ENCODE assay signal across 8 cellular contexts in genomic region chr13:113862766-113863510, GRCh38. TPM values are rescaled to one million over a fixed set of nuclear protein-coding genes. Genes with fewer than 3 reads are reported as not detected.
DNase-seq lines count a peak whose midpoint lies in the region; ATAC-seq and TF ChIP-seq lines count a peak whose summit lies in the region.

No MANE protein-coding gene starts in this region.

- DNase-seq in EL (peak; percentile 40), glutamatergic neuron (peak; percentile 54), neuronal stem cell (ENCODE audit: low spot score) (no peak)
- DNase-seq in activated naive CD4-positive, alpha-beta T cell treated with anti-CD3 and anti-CD28 coated beads, Interleukin-2, amount 10 ng/mL, durations not matched to agents 7 days and 5 days = peak; percentile 48

- no peak overlapping the region for H3K27ac ChIP-seq in neuronal stem cell (replicated peaks; ENCODE audit: low read length)

- peak overlapping the region; percentile 97 for H2AFZ ChIP-seq in neuronal stem cell (ENCODE audit: low read length)

- ATAC-seq in HG03045 (IDR thresholded peaks at IDR 0.05; ENCODE audit: unreplicated experiment) = peak; percentile 53
- no peak for ATAC-seq in GM19351 (IDR thresholded peaks at IDR 0.05; ENCODE audit: unreplicated experiment)
- no peak for ATAC-seq in GM21717 (IDR thresholded peaks at IDR 0.05; ENCODE audit: unreplicated experiment)
- ATAC-seq in HG03039 (IDR thresholded peaks at IDR 0.05; ENCODE audit: unreplicated experiment) = no peak

- H3K79me1 ChIP-seq in neuronal stem cell (ENCODE audit: low read depth, low read length) = peaks cover 9% of the 10 kb centered on the region

- H2BK12ac ChIP-seq in neuronal stem cell (ENCODE audit: low read length) = no peak overlapping the region

- peak overlapping the region; percentile 68 for H3K4me3 Mint-ChIP-seq in activated naive CD4-positive, alpha-beta T cell treated with anti-CD3 and anti-CD28 coated beads, Interleukin-2, amount 10 ng/mL, durations not matched to agents 7 days and 5 days
- H3K4me3 Mint-ChIP-seq in glutamatergic neuron (ENCODE audit: unreplicated experiment) = peak overlapping the region; percentile 91

- peak overlapping the region; percentile 30 for H2BK5ac ChIP-seq in neuronal stem cell (ENCODE audit: low read length)

- no peak overlapping the region for H3K23ac ChIP-seq in neuronal stem cell (ENCODE audit: low read depth, low read length, poor library complexity)

- H3K36me3 ChIP-seq in neuronal stem cell (replicated peaks in 1 of 2; ENCODE audit: control insufficient read depth in 2 of 2, insufficient read depth in 2 of 2, low read length in 2 of 2) = peaks cover 0 to 4% of the 10 kb centered on the region in 2 donors

- no peaks in the 10 kb centered on the region for H3K9me3 ChIP-seq in neuronal stem cell (replicated peaks in 1 of 2; ENCODE audit: control insufficient read depth in 2 of 2, insufficient read depth in 1 of 2, low read depth in 1 of 2, low read length in 2 of 2)

- peaks cover 14% of the 10 kb centered on the region for H3K9me3 Mint-ChIP-seq in activated naive CD4-positive, alpha-beta T cell treated with anti-CD3 and anti-CD28 coated beads, Interleukin-2, amount 10 ng/mL, durations not matched to agents 7 days and 5 days
- H3K9me3 Mint-ChIP-seq in glutamatergic neuron (ENCODE audit: unreplicated experiment) = peaks cover 23% of the 10 kb centered on the region

- H3K36me3 Mint-ChIP-seq in activated naive CD4-positive, alpha-beta T cell treated with anti-CD3 and anti-CD28 coated beads, Interleukin-2, amount 10 ng/mL, durations not matched to agents 7 days and 5 days = peaks cover 3% of the 10 kb centered on the region
- H3K36me3 Mint-ChIP-seq in glutamatergic neuron (ENCODE audit: unreplicated experiment) = peaks cover 4% of the 10 kb centered on the region

- peak overlapping the region; percentile 72 for H2AK5ac ChIP-seq in neuronal stem cell (ENCODE audit: low read depth, low read length)

- H2BK15ac ChIP-seq in neuronal stem cell (ENCODE audit: low read length) = peak overlapping the region; percentile 82

- H3K18ac ChIP-seq in neuronal stem cell (ENCODE audit: low read length) = peak overlapping the region; percentile 96

- H3K9ac ChIP-seq in neuronal stem cell (ENCODE audit: low read depth, low read length, poor library complexity) = peak overlapping the region; percentile 95

- H3K4me3 ChIP-seq in neuronal stem cell (ENCODE audit: low read length in 2 of 2) = peak overlapping the region; percentile 46 to 85

- no peak for TF ChIP-seq CTCF in glutamatergic neuron (IDR thresholded peaks at IDR 0.05; ENCODE audit: partially characterized antibody, unreplicated experiment)

- CTCF ChIA-PET in activated naive CD4-positive, alpha-beta T cell treated with anti-CD3 and anti-CD28 coated beads, Interleukin-2, amount 10 ng/mL, durations not matched to agents 7 days and 5 days (lab: Charles Lee) = no interaction called here

- H4K91ac ChIP-seq in neuronal stem cell (ENCODE audit: low read depth, low read length, poor library complexity) = no peak overlapping the region

- peak overlapping the region; percentile 90 for H3K4me2 ChIP-seq in neuronal stem cell (ENCODE audit: insufficient read depth, low read length, poor library complexity, severe bottlenecking)

- no peak overlapping the region for H4K8ac ChIP-seq in neuronal stem cell (ENCODE audit: low read depth, low read length)

- peaks cover 20% of the 10 kb centered on the region for H3K4me1 Mint-ChIP-seq in activated naive CD4-positive, alpha-beta T cell treated with anti-CD3 and anti-CD28 coated beads, Interleukin-2, amount 10 ng/mL, durations not matched to agents 7 days and 5 days
- H3K4me1 Mint-ChIP-seq in glutamatergic neuron (ENCODE audit: low read depth, unreplicated experiment) = peaks cover 12% of the 10 kb centered on the region

- peaks cover 20 to 42% of the 10 kb centered on the region in 2 donors for H3K4me1 ChIP-seq in neuronal stem cell (ENCODE audit: control insufficient read depth in 2 of 2, insufficient read depth in 1 of 2, low read depth in 1 of 2, low read length in 2 of 2)

- H3K14ac ChIP-seq in neuronal stem cell (ENCODE audit: low read length) = peak overlapping the region; percentile 97

- H2BK120ac ChIP-seq in neuronal stem cell (ENCODE audit: low read depth, low read length) = no peak overlapping the region

- no CpG with 5 or more reads among the region's 69 CpGs for WGBS in neuronal stem cell (ENCODE audit: extremely low coverage in 2 of 2, insufficient read length in 2 of 2, insufficient replicate concordance in 1 of 2), 2 donors

- H3K27ac Mint-ChIP-seq in activated naive CD4-positive, alpha-beta T cell treated with anti-CD3 and anti-CD28 coated beads, Interleukin-2, amount 10 ng/mL, durations not matched to agents 7 days and 5 days = no peak overlapping the region
- H3K27ac Mint-ChIP-seq in glutamatergic neuron (ENCODE audit: unreplicated experiment) = peak overlapping the region; percentile 72

- peaks cover 66% of the 10 kb centered on the region for H3K27me3 Mint-ChIP-seq in activated naive CD4-positive, alpha-beta T cell treated with anti-CD3 and anti-CD28 coated beads, Interleukin-2, amount 10 ng/mL, durations not matched to agents 7 days and 5 days
- H3K27me3 Mint-ChIP-seq in glutamatergic neuron (ENCODE audit: unreplicated experiment) = peaks cover 14% of the 10 kb centered on the region

- no peak overlapping the region for H3K4ac ChIP-seq in neuronal stem cell (ENCODE audit: low read length)

- H3K27me3 ChIP-seq in neuronal stem cell (ENCODE audit: control insufficient read depth in 3 of 3, insufficient read depth in 3 of 3, low read depth in 1 of 3, low read length in 3 of 3) = peaks cover 0 to 52% (median 13%) of the 10 kb centered on the region in 3 experiments

RNA-seq across cellular contexts. Expression of gene GAS6, which starts 0.9 kb away (rescaled TPM):
- total RNA-seq in glutamatergic neuron (ENCODE audit: unreplicated experiment) = 47.6 TPM
- polyA plus RNA-seq in neuronal stem cell (2013, experiment 1 of 2) = 34.2 TPM
- polyA plus RNA-seq in neuronal stem cell (2013, experiment 2 of 2) = 33.8 TPM
